Comparison of ENCODE assay signal across 10 cellular contexts in the genomic region with DNA sequence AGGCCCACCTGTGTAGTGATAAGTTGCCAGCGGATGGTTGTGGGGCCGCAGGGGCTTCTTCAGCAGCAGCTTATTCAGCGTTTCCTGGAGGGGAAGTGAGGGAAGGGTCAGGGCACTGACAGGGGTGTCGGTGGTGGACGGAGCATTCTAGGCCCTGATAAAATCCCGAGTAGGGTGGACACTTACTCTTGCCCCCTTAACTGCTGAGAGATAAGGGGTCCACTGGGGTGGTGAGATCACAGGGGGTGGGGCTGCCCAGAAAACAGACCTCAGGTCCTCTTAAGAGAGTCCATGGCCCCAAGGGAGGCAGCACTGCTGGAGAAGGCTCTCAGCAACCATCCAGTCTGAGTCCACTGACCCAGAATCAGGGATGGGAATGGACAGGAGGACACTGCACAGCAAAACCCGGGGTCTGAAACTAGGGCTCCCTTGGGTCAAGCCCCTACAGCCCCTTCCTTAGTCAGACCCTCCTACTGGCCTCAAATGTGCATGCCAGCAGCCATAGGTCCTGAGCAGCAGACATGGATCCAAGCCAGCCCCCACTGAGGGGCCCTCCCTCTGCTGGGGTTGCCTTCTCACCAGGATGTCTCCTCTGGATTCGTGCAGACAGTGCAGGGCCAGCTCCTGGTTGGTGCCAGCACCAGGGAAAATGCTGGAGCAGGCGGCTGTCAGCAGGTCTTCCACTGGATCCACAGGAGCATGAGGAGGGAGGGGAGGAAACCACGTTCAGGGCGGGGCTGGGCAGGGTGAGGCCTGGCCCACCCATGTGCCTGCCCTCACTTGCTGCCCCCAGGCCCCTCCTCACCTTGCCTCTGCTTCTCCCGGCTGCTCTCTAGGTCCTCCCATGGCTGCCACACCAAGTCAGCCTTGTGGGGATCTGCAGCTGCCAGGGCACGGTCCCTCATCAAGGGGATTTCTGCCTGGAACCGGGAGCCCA. TPM values are rescaled to one million over a fixed set of nuclear protein-coding genes. Genes with fewer than 3 reads are reported as not detected.
DNase-seq lines count a peak whose midpoint lies in the region; ATAC-seq and TF ChIP-seq lines count a peak whose summit lies in the region.
"Had no signal": no experiment of that assay in that cellular context is flagged by ENCODE, and none has a peak within 500 bp of the region (broad histone marks: within the 10 kb centered on the region; RNA-seq: fewer than 3 reads in every experiment).

No MANE protein-coding gene starts in this region.

- H3K36me3 Mint-ChIP-seq in central memory CD8-positive, alpha-beta T cell (ENCODE audit: insufficient read depth) = peaks cover 60% of the 10 kb centered on the region
- peaks cover 44% of the 10 kb centered on the region for H3K36me3 Mint-ChIP-seq in nephron progenitor cell (ENCODE audit: low read depth)

- peaks cover 15% of the 10 kb centered on the region for H3K4me1 Mint-ChIP-seq in central memory CD8-positive, alpha-beta T cell
- peaks cover 38% of the 10 kb centered on the region for H3K4me1 Mint-ChIP-seq in nephron progenitor cell

- no peak for ATAC-seq in central memory CD8-positive, alpha-beta T cell (replicated peaks; ENCODE audit: extremely low read depth, poor library complexity, severe bottlenecking)

- H3K4me3 Mint-ChIP-seq in central memory CD8-positive, alpha-beta T cell = no peak overlapping the region
- H3K4me3 Mint-ChIP-seq in nephron progenitor cell = no peak overlapping the region

- peak overlapping the region; percentile 89 for H3K27ac Mint-ChIP-seq in central memory CD8-positive, alpha-beta T cell (ENCODE audit: low read depth)
- H3K27ac Mint-ChIP-seq in nephron progenitor cell = peak overlapping the region; percentile 93

- no peaks in the 10 kb centered on the region for H3K9me3 Mint-ChIP-seq in central memory CD8-positive, alpha-beta T cell
- no peaks in the 10 kb centered on the region for H3K9me3 Mint-ChIP-seq in nephron progenitor cell

- peak; percentile 1 for DNase-seq in Ammon's horn (ENCODE audit: low spot score)
- peak; percentile 41 for DNase-seq in M059J (ENCODE audit: low read depth)
- no peak for DNase-seq in central memory CD8-positive, alpha-beta T cell (ENCODE audit: low spot score in 2 of 2)
- no peak for DNase-seq in nephron progenitor cell
- no peak for DNase-seq in RKO (ENCODE audit: low spot score)
- no peak for DNase-seq in stimulated activated CD4-positive, alpha-beta T cell treated with anti-CD3 and anti-CD28 coated beads, Interleukin-2, amount 100 ng/mL, for 24 hours
- DNase-seq in HuH-7 (ENCODE audit: low spot score) = no peak
- DNase-seq in SHP77 treated with DMSO at 0.1 percent for 48 hours (lab: John Stamatoyannopoulos, UW) = no peak
- DNase-seq: cortex of kidney, WERI-Rb-1 had no signal

- TF ChIP-seq CTCF in nephron progenitor cell (IDR thresholded peaks at IDR 0.05) = no peak

- no peaks in the 10 kb centered on the region for H3K27me3 Mint-ChIP-seq in central memory CD8-positive, alpha-beta T cell
- H3K27me3 Mint-ChIP-seq in nephron progenitor cell (ENCODE audit: low read depth, poor library complexity) = no peaks in the 10 kb centered on the region

RNA-seq across cellular contexts. Expression of a gene that starts 12.1 kb away (rescaled TPM):
- total RNA-seq in M059J (2014; rRNA removed; shearing (Covaris generic)) = 8.6 and 16.8 TPM in 2 replicates

Comparison
In these comparisons a context has a peak if more than half of its experiments do, and no peak if none do; other contexts are left out.
1. DNase-seq: peak in Ammon's horn (single experiment) and M059J (single experiment); none in central memory CD8-positive, alpha-beta T cell (0 of 2), nephron progenitor cell (single experiment), RKO (single experiment), stimulated activated CD4-positive, alpha-beta T cell treated with anti-CD3 and anti-CD28 coated beads, Interleukin-2, amount 100 ng/mL, for 24 hours (0 of 2), HuH-7 (single experiment) and SHP77 treated with DMSO at 0.1 percent for 48 hours (single experiment).